ENCODE assay signal across 17 cellular contexts in the genomic region with DNA sequence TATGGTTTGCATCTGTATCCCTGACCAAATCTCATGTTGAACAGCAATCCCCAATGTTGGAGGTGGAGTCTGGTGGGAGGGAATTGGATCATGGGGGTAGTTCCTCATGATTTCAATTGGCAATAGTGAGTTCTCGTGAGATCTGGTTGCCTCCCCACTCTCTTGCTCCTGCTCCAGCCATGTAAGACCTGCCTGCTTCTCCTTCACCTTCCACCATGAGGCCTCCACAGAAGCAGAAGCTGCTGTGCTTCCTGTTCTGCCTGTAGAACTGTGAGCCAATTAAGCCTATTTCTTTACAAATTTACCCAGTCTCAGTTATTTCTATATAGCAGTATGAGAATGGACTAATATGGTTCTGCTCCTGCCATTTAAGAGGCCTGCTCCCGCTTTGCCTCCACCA. TPM values are rescaled to one million over a fixed set of nuclear protein-coding genes. Genes with fewer than 3 reads are reported as not detected.
A peak's percentile ranks its signal among the peaks of the same experiment; 100 is the strongest.
DNase-seq lines count a peak whose midpoint lies in the region; ATAC-seq and TF ChIP-seq lines count a peak whose summit lies in the region.
"Had no signal": no experiment of that assay in that cellular context is flagged by ENCODE, and none has a peak within 500 bp of the region (broad histone marks: within the 10 kb centered on the region; RNA-seq: fewer than 3 reads in every experiment).

No MANE protein-coding gene starts in this region.

- TF ChIP-seq CTCF in HL-60 (IDR thresholded peaks at IDR 0.05; ENCODE audit: insufficient read depth, low read length) (no peak), esophagus muscularis mucosa (IDR thresholded peaks at IDR 0.05) (no peak), mammary epithelial cell (conservative IDR thresholded peaks at IDR 0.05 in 1 of 2, IDR thresholded peaks at IDR 0.05 in 1 of 2; ENCODE audit: extremely low read depth in 1 of 2, insufficient read depth in 1 of 2, low read depth in 1 of 2, low read length in 2 of 2) (no peak)

- H3K27ac ChIP-seq in HL-60 (replicated peaks) (peak overlapping the region; percentile 27; the same call in 1 of the 2 replicates), esophagus muscularis mucosa (replicated peaks in 1 of 4) (no peak overlapping the region), mammary epithelial cell (ENCODE audit: insufficient read depth, low read depth, low read length) (no peak overlapping the region)
- H3K27ac ChIP-seq: BLaER1 treated with 17β-estradiol and CSF1 and Interleukin-3, amounts not matched to agents 10 nM and 100 nM had no signal

- TF ChIP-seq EP300 in esophagus muscularis mucosa (IDR thresholded peaks at IDR 0.05) = no peak

- in situ Hi-C loops in mammary epithelial cell (cut with MboI; ENCODE audit: low sequenced_read_pairs in 2 of 2) = no loop called here

- H3K4me3 Mint-ChIP-seq in T-helper 17 cell = no peak overlapping the region
- H3K4me3 Mint-ChIP-seq in activated naive CD4-positive, alpha-beta T cell treated with anti-CD3 and anti-CD28 coated beads, Interleukin-2, amount 10 ng/mL, durations not matched to agents 7 days and 5 days = no peak overlapping the region
- H3K4me3 Mint-ChIP-seq: B cell; CD8-positive, alpha-beta T cell had no signal

- dilution Hi-C loops in mammary epithelial cell (cut with HindIII; ENCODE audit: low sequenced_read_pairs) = no loop called here

- no peak for TF ChIP-seq POLR2A in esophagus muscularis mucosa (IDR thresholded peaks at IDR 0.05; ENCODE audit: low read depth)

- no peaks in the 10 kb centered on the region for H3K27me3 ChIP-seq in HL-60 (ENCODE audit: insufficient read depth, poor library complexity, severe bottlenecking)
- H3K27me3 ChIP-seq in esophagus muscularis mucosa = no peaks in the 10 kb centered on the region
- H3K27me3 ChIP-seq in mammary epithelial cell (ENCODE audit: insufficient read depth, low read length) = no peaks in the 10 kb centered on the region
- H3K27me3 ChIP-seq: BLaER1 treated with 17β-estradiol and CSF1 and Interleukin-3, amounts not matched to agents 10 nM and 100 nM had no signal

- H3K4me1 ChIP-seq in esophagus muscularis mucosa = peaks cover 0 to 11% (median 6%) of the 10 kb centered on the region in 4 donors
- H3K4me1 ChIP-seq in mammary epithelial cell (ENCODE audit: insufficient read depth, low read length) = no peaks in the 10 kb centered on the region

- H3K79me2 ChIP-seq in mammary epithelial cell (ENCODE audit: insufficient read depth, low read length) = no peaks in the 10 kb centered on the region

- intact Hi-C loops in esophagus muscularis mucosa (cut with DNase I) (no loop called here), mammary epithelial cell (cut with micrococcal nuclease) (no loop called here)

- 97% methylated on average over 2 of the region's 2 CpGs for WGBS in esophagus muscularis mucosa
- WGBS in mammary epithelial cell (ENCODE audit: low coverage, missing lambda C conversion rate) = 100% methylated on average over 2 of the region's 2 CpGs

- no peak overlapping the region for H3K4me2 ChIP-seq in mammary epithelial cell (ENCODE audit: insufficient read depth, low read depth, low read length)
- H3K4me2 ChIP-seq: BLaER1 treated with 17β-estradiol and CSF1 and Interleukin-3, amounts not matched to agents 10 nM and 100 nM had no signal

- H3K36me3 ChIP-seq in esophagus muscularis mucosa = no peaks in the 10 kb centered on the region
- no peaks in the 10 kb centered on the region for H3K36me3 ChIP-seq in mammary epithelial cell (ENCODE audit: insufficient read depth, low read length)

- CTCF ChIA-PET in activated naive CD4-positive, alpha-beta T cell treated with anti-CD3 and anti-CD28 coated beads, Interleukin-2, amount 10 ng/mL, durations not matched to agents 7 days and 5 days (lab: Charles Lee) = no interaction called here
- CTCF ChIA-PET in mammary epithelial cell (lab: Charles Lee; ENCODE audit: low non-redundant PET) = no interaction called here

- H3K9me3 ChIP-seq in T-helper 17 cell (ENCODE audit: control insufficient read depth, low read length, poor library complexity, severe bottlenecking) (no peaks in the 10 kb centered on the region), esophagus muscularis mucosa (no peaks in the 10 kb centered on the region), mammary epithelial cell (replicated peaks; ENCODE audit: insufficient read depth, low read length) (no peaks in the 10 kb centered on the region)

- no peak overlapping the region for H3K4me3 ChIP-seq in HL-60 (replicated peaks; ENCODE audit: insufficient read depth, low read length)
- no peak overlapping the region for H3K4me3 ChIP-seq in esophagus muscularis mucosa
- H3K4me3 ChIP-seq in mammary epithelial cell (replicated peaks in 1 of 3; ENCODE audit: insufficient read depth in 1 of 3, low read depth in 2 of 3, low read length in 3 of 3) = no peak overlapping the region
- H3K4me3 ChIP-seq: BLaER1 treated with 17β-estradiol and CSF1 and Interleukin-3, amounts not matched to agents 10 nM and 100 nM had no signal

- no peaks in the 10 kb centered on the region for H3K4me1 Mint-ChIP-seq in T-helper 17 cell
- peaks cover 3% of the 10 kb centered on the region for H3K4me1 Mint-ChIP-seq in activated naive CD4-positive, alpha-beta T cell treated with anti-CD3 and anti-CD28 coated beads, Interleukin-2, amount 10 ng/mL, durations not matched to agents 7 days and 5 days
- H3K4me1 Mint-ChIP-seq: B cell had no signal

- peaks cover 20% of the 10 kb centered on the region for H3K9me3 Mint-ChIP-seq in activated naive CD4-positive, alpha-beta T cell treated with anti-CD3 and anti-CD28 coated beads, Interleukin-2, amount 10 ng/mL, durations not matched to agents 7 days and 5 days

- H3K36me3 Mint-ChIP-seq in T-helper 17 cell (ENCODE audit: low read depth) = no peaks in the 10 kb centered on the region
- peaks cover 27% of the 10 kb centered on the region for H3K36me3 Mint-ChIP-seq in activated naive CD4-positive, alpha-beta T cell treated with anti-CD3 and anti-CD28 coated beads, Interleukin-2, amount 10 ng/mL, durations not matched to agents 7 days and 5 days

- H3K27me3 Mint-ChIP-seq in T-helper 17 cell = no peaks in the 10 kb centered on the region
- peaks cover 4% of the 10 kb centered on the region for H3K27me3 Mint-ChIP-seq in activated naive CD4-positive, alpha-beta T cell treated with anti-CD3 and anti-CD28 coated beads, Interleukin-2, amount 10 ng/mL, durations not matched to agents 7 days and 5 days
- H3K27me3 Mint-ChIP-seq: B cell had no signal

- H2AFZ ChIP-seq in mammary epithelial cell (ENCODE audit: low read depth, low read length) = no peak overlapping the region

- no peak overlapping the region for H3K9ac ChIP-seq in mammary epithelial cell (ENCODE audit: insufficient read depth, low read length)
- H3K9ac ChIP-seq: BLaER1 treated with 17β-estradiol and CSF1 and Interleukin-3, amounts not matched to agents 10 nM and 100 nM had no signal

- no TSS peak for BruUV-seq in mammary epithelial cell (replicated peaks; lab: Mats Ljungman, UMichigan)

- ATAC-seq in T-helper 17 cell = no peak
- ATAC-seq in GM18858 (IDR thresholded peaks at IDR 0.05; ENCODE audit: unreplicated experiment) = no peak
- ATAC-seq: CD8-positive, alpha-beta T cell had no signal

- peak; percentile 7 for DNase-seq in AML-193 (lab: John Stamatoyannopoulos, UW)
- DNase-seq in HL-60 (ENCODE audit: low read depth in 1 of 2, low spot score in 1 of 2) = peak; percentile 11 to 55
- DNase-seq in T-helper 17 cell = no peak
- peak; percentile 77 for DNase-seq in esophagus muscularis mucosa (ENCODE audit: extremely low spot score)
- DNase-seq in activated naive CD4-positive, alpha-beta T cell treated with anti-CD3 and anti-CD28 coated beads, Interleukin-2, amount 10 ng/mL, durations not matched to agents 7 days and 5 days = no peak
- DNase-seq in mammary epithelial cell = no peak
- DNase-seq: ACHN; Calu3; CD8-positive, alpha-beta T cell; DMS79 treated with DMSO at 0.1 percent for 48 hours; EL; GOT3; H7; Karpas-422 had no signal

- peak overlapping the region; percentile 45 for H3K27ac Mint-ChIP-seq in T-helper 17 cell
- no peak overlapping the region for H3K27ac Mint-ChIP-seq in activated naive CD4-positive, alpha-beta T cell treated with anti-CD3 and anti-CD28 coated beads, Interleukin-2, amount 10 ng/mL, durations not matched to agents 7 days and 5 days
- H3K27ac Mint-ChIP-seq: B cell; CD8-positive, alpha-beta T cell had no signal

- no peaks in the 10 kb centered on the region for H4K20me1 ChIP-seq in mammary epithelial cell (ENCODE audit: insufficient read depth, low read length)
- H4K20me1 ChIP-seq: BLaER1 treated with 17β-estradiol and CSF1 and Interleukin-3, amounts not matched to agents 10 nM and 100 nM had no signal

RNA-seq across cellular contexts. Expression of gene SCAI, which starts 32.9 kb away (rescaled TPM):
- total RNA-seq in T-helper 17 cell = 10 to 100 TPM in 1 of 2 donors, 1 to 10 TPM in 1; 7.2 to 10.5 TPM
- 10 to 100 TPM in 1 of 4 donors, 1 to 10 TPM in 3; 5.6 to 10.4 (median 7.8) TPM for total RNA-seq in esophagus muscularis mucosa
- 1 to 10 TPM; 3.1 to 7.7 TPM for total RNA-seq in mammary epithelial cell
- 1.2 TPM for polyA plus RNA-seq in mammary epithelial cell
- 24.8 TPM for polyA minus RNA-seq in mammary epithelial cell

Comparison
In these comparisons a context has a peak if more than half of its experiments do, and no peak if none do; other contexts are left out.
1. DNase-seq: peak in AML-193 (2 of 2), HL-60 (2 of 2) and esophagus muscularis mucosa (single experiment); none in T-helper 17 cell (0 of 3), activated naive CD4-positive, alpha-beta T cell treated with anti-CD3 and anti-CD28 coated beads, Interleukin-2, amount 10 ng/mL, durations not matched to agents 7 days and 5 days (single experiment) and mammary epithelial cell (single experiment).